Comparison of ENCODE assay signal across 20 cellular contexts in genomic region chr1:13951793-13952751, GRCh38.
"Had no signal": no experiment of that assay in that cellular context is flagged by ENCODE, and none has a peak within 500 bp of the region (broad histone marks: within the 10 kb centered on the region; RNA-seq: fewer than 3 reads in every experiment).

No MANE protein-coding gene starts in this region.

- H3K27me3 ChIP-seq: brain microvascular endothelial cell, left lung, right lobe of liver had no signal

- H3K36me3 ChIP-seq: brain microvascular endothelial cell, left lung, right lobe of liver, tibial artery had no signal

- H3K4me1 ChIP-seq: left lung, psoas muscle, right lobe of liver had no signal

- H3K27ac ChIP-seq: brain microvascular endothelial cell, left lung, psoas muscle, right lobe of liver, tibial artery, VCaP had no signal

- DNase-seq: activated CD4-positive, alpha-beta T cell treated with anti-CD3 and anti-CD28 coated beads for 1 hour; activated CD4-positive, alpha-beta T cell treated with anti-CD3 and anti-CD28 coated beads, Interleukin-2, amount 50 U/mL, for 4 hours; activated effector memory CD4-positive, alpha-beta T cell treated with anti-CD3 and anti-CD28 coated beads, Interleukin-2, amount 50 U/mL, for 16 hours; activated naive CD4-positive, alpha-beta T cell treated with anti-CD3 and anti-CD28 coated beads, Interleukin-2, amount 50 U/mL, for 16 hours; activated T-cell treated with anti-CD3 and anti-CD28 coated beads, Interleukin-2, amount 50 U/mL, for 72 hours; aorta; brain microvascular endothelial cell; effector CD4-positive, alpha-beta T cell; kidney; left lung; mucosa of descending colon; naive B cell; psoas muscle; right lobe of liver; stimulated activated naive B cell treated with anti-CD40 and anti-IgM and Interleukin-4, amounts not matched to agents 10 μg/mL and 1 μg/mL and 100 μg/mL, for 72 hours; SW 1271; T-helper 2 cell; tibial artery had no signal

- FAIRE-seq: kidney, urothelium cell line had no signal

- H3K9me3 ChIP-seq: left lung, mucosa of descending colon, psoas muscle, right lobe of liver, tibial artery had no signal

- H3K4me3 ChIP-seq: left lung, mucosa of descending colon, psoas muscle, right lobe of liver, tibial artery had no signal
